ENCODE assay signal across 2 cellular contexts in the genomic region with DNA sequence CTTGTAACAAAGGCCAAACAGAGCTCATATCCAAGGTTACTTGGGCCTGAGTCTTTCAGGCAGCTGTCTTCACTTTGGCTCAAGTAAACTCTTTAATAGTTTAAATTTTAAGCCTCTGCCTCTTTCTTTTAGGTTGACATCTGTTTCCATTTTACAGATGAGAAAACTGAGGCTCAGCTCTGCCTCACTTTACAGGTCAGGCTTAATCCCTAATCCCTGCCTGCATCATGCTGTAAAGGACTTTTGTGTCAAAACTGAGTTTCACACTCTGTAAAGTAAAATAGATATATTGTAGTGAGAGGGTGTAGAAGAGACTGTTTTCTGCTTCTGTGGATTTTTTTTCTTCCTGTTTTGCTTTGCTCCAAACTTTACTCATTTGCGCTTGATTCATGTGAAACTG.
TF ChIP-seq lines count a peak whose summit lies in the region.

No MANE protein-coding gene starts in this region.

TF ChIP-seq in SK-N-SH, 30 proteins besides CTCF, POLR2A, EP300 and RAD21 (continued from another document):
- TF ChIP-seq, protein P1, sequence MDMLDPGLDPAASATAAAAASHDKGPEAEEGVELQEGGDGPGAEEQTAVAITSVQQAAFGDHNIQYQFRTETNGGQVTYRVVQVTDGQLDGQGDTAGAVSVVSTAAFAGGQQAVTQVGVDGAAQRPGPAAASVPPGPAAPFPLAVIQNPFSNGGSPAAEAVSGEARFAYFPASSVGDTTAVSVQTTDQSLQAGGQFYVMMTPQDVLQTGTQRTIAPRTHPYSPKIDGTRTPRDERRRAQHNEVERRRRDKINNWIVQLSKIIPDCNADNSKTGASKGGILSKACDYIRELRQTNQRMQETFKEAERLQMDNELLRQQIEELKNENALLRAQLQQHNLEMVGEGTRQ (IDR thresholded peaks at IDR 0.05; ENCODE audit: borderline replicate concordance, low read depth, low read length) = no peak
- TF ChIP-seq NFIC (IDR thresholded peaks at IDR 0.05; ENCODE audit: borderline replicate concordance) = no peak
- TF ChIP-seq TEAD4 (IDR thresholded peaks at IDR 0.05; ENCODE audit: borderline replicate concordance, insufficient read depth) = no peak
- TF ChIP-seq FOSL2 (IDR thresholded peaks at IDR 0.05; ENCODE audit: borderline replicate concordance, low read depth) = no peak
- TF ChIP-seq SMC3 (IDR thresholded peaks at IDR 0.05; ENCODE audit: low read depth, low read length) = no peak
- TF ChIP-seq CHD2 (IDR thresholded peaks at IDR 0.05; ENCODE audit: low read length, partially characterized antibody) = no peak
- TF ChIP-seq, protein P2, sequence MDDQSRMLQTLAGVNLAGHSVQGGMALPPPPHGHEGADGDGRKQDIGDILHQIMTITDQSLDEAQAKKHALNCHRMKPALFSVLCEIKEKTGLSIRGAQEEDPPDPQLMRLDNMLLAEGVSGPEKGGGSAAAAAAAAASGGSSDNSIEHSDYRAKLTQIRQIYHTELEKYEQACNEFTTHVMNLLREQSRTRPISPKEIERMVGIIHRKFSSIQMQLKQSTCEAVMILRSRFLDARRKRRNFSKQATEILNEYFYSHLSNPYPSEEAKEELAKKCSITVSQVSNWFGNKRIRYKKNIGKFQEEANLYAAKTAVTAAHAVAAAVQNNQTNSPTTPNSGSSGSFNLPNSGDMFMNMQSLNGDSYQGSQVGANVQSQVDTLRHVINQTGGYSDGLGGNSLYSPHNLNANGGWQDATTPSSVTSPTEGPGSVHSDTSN (IDR thresholded peaks at IDR 0.05) = no peak
- TF ChIP-seq, protein P3, sequence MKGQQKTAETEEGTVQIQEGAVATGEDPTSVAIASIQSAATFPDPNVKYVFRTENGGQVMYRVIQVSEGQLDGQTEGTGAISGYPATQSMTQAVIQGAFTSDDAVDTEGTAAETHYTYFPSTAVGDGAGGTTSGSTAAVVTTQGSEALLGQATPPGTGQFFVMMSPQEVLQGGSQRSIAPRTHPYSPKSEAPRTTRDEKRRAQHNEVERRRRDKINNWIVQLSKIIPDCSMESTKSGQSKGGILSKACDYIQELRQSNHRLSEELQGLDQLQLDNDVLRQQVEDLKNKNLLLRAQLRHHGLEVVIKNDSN (IDR thresholded peaks at IDR 0.05; ENCODE audit: borderline replicate concordance, low read depth) = no peak

TF ChIP-seq in SK-N-SH treated with all-trans-retinoic acid at 6 μM for 48 hours, 23 proteins besides CTCF, POLR2A, EP300 and RAD21 (continued from another document):
- TF ChIP-seq, protein P4, sequence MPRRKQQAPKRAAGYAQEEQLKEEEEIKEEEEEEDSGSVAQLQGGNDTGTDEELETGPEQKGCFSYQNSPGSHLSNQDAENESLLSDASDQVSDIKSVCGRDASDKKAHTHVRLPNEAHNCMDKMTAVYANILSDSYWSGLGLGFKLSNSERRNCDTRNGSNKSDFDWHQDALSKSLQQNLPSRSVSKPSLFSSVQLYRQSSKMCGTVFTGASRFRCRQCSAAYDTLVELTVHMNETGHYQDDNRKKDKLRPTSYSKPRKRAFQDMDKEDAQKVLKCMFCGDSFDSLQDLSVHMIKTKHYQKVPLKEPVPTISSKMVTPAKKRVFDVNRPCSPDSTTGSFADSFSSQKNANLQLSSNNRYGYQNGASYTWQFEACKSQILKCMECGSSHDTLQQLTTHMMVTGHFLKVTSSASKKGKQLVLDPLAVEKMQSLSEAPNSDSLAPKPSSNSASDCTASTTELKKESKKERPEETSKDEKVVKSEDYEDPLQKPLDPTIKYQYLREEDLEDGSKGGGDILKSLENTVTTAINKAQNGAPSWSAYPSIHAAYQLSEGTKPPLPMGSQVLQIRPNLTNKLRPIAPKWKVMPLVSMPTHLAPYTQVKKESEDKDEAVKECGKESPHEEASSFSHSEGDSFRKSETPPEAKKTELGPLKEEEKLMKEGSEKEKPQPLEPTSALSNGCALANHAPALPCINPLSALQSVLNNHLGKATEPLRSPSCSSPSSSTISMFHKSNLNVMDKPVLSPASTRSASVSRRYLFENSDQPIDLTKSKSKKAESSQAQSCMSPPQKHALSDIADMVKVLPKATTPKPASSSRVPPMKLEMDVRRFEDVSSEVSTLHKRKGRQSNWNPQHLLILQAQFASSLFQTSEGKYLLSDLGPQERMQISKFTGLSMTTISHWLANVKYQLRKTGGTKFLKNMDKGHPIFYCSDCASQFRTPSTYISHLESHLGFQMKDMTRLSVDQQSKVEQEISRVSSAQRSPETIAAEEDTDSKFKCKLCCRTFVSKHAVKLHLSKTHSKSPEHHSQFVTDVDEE (CRISPR knock-in tag; IDR thresholded peaks at IDR 0.05) = no peak
- TF ChIP-seq ZFP3 (CRISPR knock-in tag; IDR thresholded peaks at IDR 0.05) = no peak
- TF ChIP-seq, protein P5, sequence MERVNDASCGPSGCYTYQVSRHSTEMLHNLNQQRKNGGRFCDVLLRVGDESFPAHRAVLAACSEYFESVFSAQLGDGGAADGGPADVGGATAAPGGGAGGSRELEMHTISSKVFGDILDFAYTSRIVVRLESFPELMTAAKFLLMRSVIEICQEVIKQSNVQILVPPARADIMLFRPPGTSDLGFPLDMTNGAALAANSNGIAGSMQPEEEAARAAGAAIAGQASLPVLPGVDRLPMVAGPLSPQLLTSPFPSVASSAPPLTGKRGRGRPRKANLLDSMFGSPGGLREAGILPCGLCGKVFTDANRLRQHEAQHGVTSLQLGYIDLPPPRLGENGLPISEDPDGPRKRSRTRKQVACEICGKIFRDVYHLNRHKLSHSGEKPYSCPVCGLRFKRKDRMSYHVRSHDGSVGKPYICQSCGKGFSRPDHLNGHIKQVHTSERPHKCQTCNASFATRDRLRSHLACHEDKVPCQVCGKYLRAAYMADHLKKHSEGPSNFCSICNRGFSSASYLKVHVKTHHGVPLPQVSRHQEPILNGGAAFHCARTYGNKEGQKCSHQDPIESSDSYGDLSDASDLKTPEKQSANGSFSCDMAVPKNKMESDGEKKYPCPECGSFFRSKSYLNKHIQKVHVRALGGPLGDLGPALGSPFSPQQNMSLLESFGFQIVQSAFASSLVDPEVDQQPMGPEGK (CRISPR knock-in tag; IDR thresholded peaks at IDR 0.05; ENCODE audit: borderline replicate concordance) = no peak
- TF ChIP-seq RARB (CRISPR knock-in tag; IDR thresholded peaks at IDR 0.05) = no peak
- no peak for TF ChIP-seq ISL1 (CRISPR knock-in tag; IDR thresholded peaks at IDR 0.05)
- TF ChIP-seq ZC3H10 (CRISPR knock-in tag; IDR thresholded peaks at IDR 0.05) = no peak
- no peak for TF ChIP-seq ZNF565 (CRISPR knock-in tag; conservative IDR thresholded peaks at IDR 0.05; ENCODE audit: low read depth)
- TF ChIP-seq TOX (CRISPR knock-in tag; IDR thresholded peaks at IDR 0.05; ENCODE audit: borderline replicate concordance) = no peak
- TF ChIP-seq ZFP30 (CRISPR knock-in tag; IDR thresholded peaks at IDR 0.05) = no peak
- TF ChIP-seq CSDC2 (CRISPR knock-in tag; IDR thresholded peaks at IDR 0.05) = no peak
- TF ChIP-seq, protein P6, sequence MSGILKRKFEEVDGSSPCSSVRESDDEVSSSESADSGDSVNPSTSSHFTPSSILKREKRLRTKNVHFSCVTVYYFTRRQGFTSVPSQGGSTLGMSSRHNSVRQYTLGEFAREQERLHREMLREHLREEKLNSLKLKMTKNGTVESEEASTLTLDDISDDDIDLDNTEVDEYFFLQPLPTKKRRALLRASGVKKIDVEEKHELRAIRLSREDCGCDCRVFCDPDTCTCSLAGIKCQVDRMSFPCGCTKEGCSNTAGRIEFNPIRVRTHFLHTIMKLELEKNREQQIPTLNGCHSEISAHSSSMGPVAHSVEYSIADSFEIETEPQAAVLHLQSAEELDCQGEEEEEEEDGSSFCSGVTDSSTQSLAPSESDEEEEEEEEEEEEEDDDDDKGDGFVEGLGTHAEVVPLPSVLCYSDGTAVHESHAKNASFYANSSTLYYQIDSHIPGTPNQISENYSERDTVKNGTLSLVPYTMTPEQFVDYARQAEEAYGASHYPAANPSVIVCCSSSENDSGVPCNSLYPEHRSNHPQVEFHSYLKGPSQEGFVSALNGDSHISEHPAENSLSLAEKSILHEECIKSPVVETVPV (CRISPR knock-in tag; IDR thresholded peaks at IDR 0.05) = no peak
- no peak for TF ChIP-seq ESRRG (CRISPR knock-in tag; IDR thresholded peaks at IDR 0.05)
- TF ChIP-seq ZNF70 (CRISPR knock-in tag; IDR thresholded peaks at IDR 0.05) = no peak
- TF ChIP-seq, protein P7, sequence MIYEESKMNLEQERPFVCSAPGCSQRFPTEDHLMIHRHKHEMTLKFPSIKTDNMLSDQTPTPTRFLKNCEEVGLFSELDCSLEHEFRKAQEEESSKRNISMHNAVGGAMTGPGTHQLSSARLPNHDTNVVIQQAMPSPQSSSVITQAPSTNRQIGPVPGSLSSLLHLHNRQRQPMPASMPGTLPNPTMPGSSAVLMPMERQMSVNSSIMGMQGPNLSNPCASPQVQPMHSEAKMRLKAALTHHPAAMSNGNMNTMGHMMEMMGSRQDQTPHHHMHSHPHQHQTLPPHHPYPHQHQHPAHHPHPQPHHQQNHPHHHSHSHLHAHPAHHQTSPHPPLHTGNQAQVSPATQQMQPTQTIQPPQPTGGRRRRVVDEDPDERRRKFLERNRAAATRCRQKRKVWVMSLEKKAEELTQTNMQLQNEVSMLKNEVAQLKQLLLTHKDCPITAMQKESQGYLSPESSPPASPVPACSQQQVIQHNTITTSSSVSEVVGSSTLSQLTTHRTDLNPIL (CRISPR knock-in tag; IDR thresholded peaks at IDR 0.05; ENCODE audit: low read depth) = no peak
- TF ChIP-seq ARNTL (CRISPR knock-in tag; IDR thresholded peaks at IDR 0.05; ENCODE audit: borderline replicate concordance, low read depth) = no peak
- TF ChIP-seq GLIS3 (CRISPR knock-in tag; IDR thresholded peaks at IDR 0.05) = no peak
- TF ChIP-seq PPARA (CRISPR knock-in tag; IDR thresholded peaks at IDR 0.05; ENCODE audit: borderline replicate concordance) = no peak
